19 cellular contexts compared by ENCODE assay signal in genomic region chr14:72603639-72604038, GRCh38.
"Had no signal": no experiment of that assay in that cellular context is flagged by ENCODE, and none has a peak within 500 bp of the region (broad histone marks: within the 10 kb centered on the region; RNA-seq: fewer than 3 reads in every experiment).

No MANE protein-coding gene starts in this region.

- H3K27me3 Mint-ChIP-seq: activated CD4-positive, alpha-beta T cell treated with anti-CD3 and anti-CD28 coated beads for 36 hours had no signal

- H3K9me3 ChIP-seq: mucosa of descending colon, ovary, psoas muscle, testis, upper lobe of left lung had no signal

- H3K27ac ChIP-seq: coronary artery, ovary, psoas muscle, testis, upper lobe of left lung had no signal

- H3K36me3 Mint-ChIP-seq: activated naive CD8-positive, alpha-beta T cell treated with anti-CD3 and anti-CD28 coated beads for 36 hours; naive B cell had no signal

- ATAC-seq: activated CD4-positive, alpha-beta T cell treated with anti-CD3 and anti-CD28 coated beads for 36 hours; activated T-helper 17 cell treated with anti-CD3 and anti-CD28 coated beads, Interleukin-2, amount 50 U/mL, for 72 hours; mucosa of descending colon; psoas muscle; right cardiac atrium had no signal

- H3K4me1 Mint-ChIP-seq: activated CD4-positive, alpha-beta T cell treated with anti-CD3 and anti-CD28 coated beads for 36 hours; activated naive CD8-positive, alpha-beta T cell treated with anti-CD3 and anti-CD28 coated beads for 36 hours; activated T-helper 17 cell treated with anti-CD3 and anti-CD28 coated beads, Interleukin-2, amount 50 U/mL, for 72 hours; immature natural killer cell had no signal

- H3K4me3 Mint-ChIP-seq: activated CD4-positive, alpha-beta T cell treated with anti-CD3 and anti-CD28 coated beads for 36 hours; activated naive CD8-positive, alpha-beta T cell treated with anti-CD3 and anti-CD28 coated beads for 36 hours; activated T-helper 17 cell treated with anti-CD3 and anti-CD28 coated beads, Interleukin-2, amount 50 U/mL, for 72 hours; central memory CD8-positive, alpha-beta T cell; immature natural killer cell; naive B cell; T-helper 2 cell treated with Interferon-gamma antibody and Interleukin-4, amounts not matched to agents 5 μg/mL and 100 μg/mL, for 36 hours had no signal

- H3K27me3 ChIP-seq: ovary, testis, upper lobe of left lung had no signal

- H3K36me3 ChIP-seq: ovary, upper lobe of left lung had no signal

- H3K4me3 ChIP-seq: coronary artery, mucosa of descending colon, ovary, psoas muscle, testis, upper lobe of left lung had no signal

- H3K4me1 ChIP-seq: testis, upper lobe of left lung had no signal

- H3K27ac Mint-ChIP-seq: activated CD4-positive, alpha-beta T cell treated with anti-CD3 and anti-CD28 coated beads for 36 hours; activated naive CD8-positive, alpha-beta T cell treated with anti-CD3 and anti-CD28 coated beads for 36 hours; activated T-helper 17 cell treated with anti-CD3 and anti-CD28 coated beads, Interleukin-2, amount 50 U/mL, for 72 hours; immature natural killer cell; naive B cell; T-helper 2 cell treated with Interferon-gamma antibody and Interleukin-4, amounts not matched to agents 5 μg/mL and 100 μg/mL, for 36 hours had no signal

- H3K9me3 Mint-ChIP-seq: activated naive CD8-positive, alpha-beta T cell treated with anti-CD3 and anti-CD28 coated beads for 36 hours; activated T-helper 17 cell treated with anti-CD3 and anti-CD28 coated beads, Interleukin-2, amount 50 U/mL, for 72 hours; central memory CD8-positive, alpha-beta T cell; T-helper 2 cell treated with Interferon-gamma antibody and Interleukin-4, amounts not matched to agents 5 μg/mL and 100 μg/mL, for 36 hours had no signal

- DNase-seq: activated CD4-positive, alpha-beta T cell treated with anti-CD3 and anti-CD28 coated beads for 36 hours; activated CD4-positive, alpha-beta T cell treated with anti-CD3 and anti-CD28 coated beads, Interleukin-2, amount 50 U/mL, for 48 hours; activated naive CD4-positive, alpha-beta T cell; activated naive CD8-positive, alpha-beta T cell treated with anti-CD3 and anti-CD28 coated beads for 36 hours; immature natural killer cell; mesenchymal stem cell; mucosa of descending colon; naive B cell; ovary; psoas muscle; right cardiac atrium; small intestine; stimulated activated CD4-positive, alpha-beta T cell treated with anti-CD3 and anti-CD28 coated beads, Interleukin-4, amount 100 ng/mL, for 1 hour; testis; upper lobe of left lung had no signal
